13 cellular contexts compared by ENCODE assay signal in the genomic region with DNA sequence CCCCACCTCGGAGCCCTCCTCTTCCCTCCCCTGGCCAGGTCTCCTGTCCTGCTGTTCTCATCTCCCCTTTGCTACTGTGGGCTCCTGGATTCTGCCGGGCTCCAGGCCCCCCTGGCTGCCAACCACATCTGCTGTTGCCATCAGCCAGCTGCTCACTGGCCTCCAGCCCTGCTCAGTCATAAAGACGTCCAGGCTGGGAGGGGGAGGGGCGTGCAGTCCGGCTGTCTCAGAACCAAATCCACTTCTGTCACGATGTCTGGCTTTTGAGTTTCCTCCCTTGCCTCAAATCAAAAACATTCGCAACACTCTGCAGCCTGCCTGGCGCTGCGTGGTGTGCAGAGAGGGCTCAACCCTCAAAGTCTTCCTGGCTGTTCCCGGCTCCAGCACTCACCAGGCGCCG. TPM values are rescaled to one million over a fixed set of nuclear protein-coding genes. Genes with fewer than 3 reads are reported as not detected.
DNase-seq lines count a peak whose midpoint lies in the region; ATAC-seq and TF ChIP-seq lines count a peak whose summit lies in the region.
"Had no signal": no experiment of that assay in that cellular context is flagged by ENCODE, and none has a peak within 500 bp of the region (broad histone marks: within the 10 kb centered on the region; RNA-seq: fewer than 3 reads in every experiment).

No MANE protein-coding gene starts in this region.

- no peaks in the 10 kb centered on the region for H3K9me3 Mint-ChIP-seq in CD4-positive, alpha-beta memory T cell
- H3K9me3 Mint-ChIP-seq in Caco-2 (ENCODE audit: unreplicated experiment), result no peaks in the 10 kb centered on the region
- H3K9me3 Mint-ChIP-seq: activated naive CD8-positive, alpha-beta T cell treated with anti-CD3 and anti-CD28 coated beads, Interleukin-2, amount 50 U/mL, for 24 hours had no signal

- H3K4me3 Mint-ChIP-seq in CD4-positive, alpha-beta memory T cell, result no peak overlapping the region
- no peak overlapping the region for H3K4me3 Mint-ChIP-seq in Caco-2 (ENCODE audit: unreplicated experiment)
- H3K4me3 Mint-ChIP-seq: activated naive CD8-positive, alpha-beta T cell treated with anti-CD3 and anti-CD28 coated beads, Interleukin-2, amount 50 U/mL, for 24 hours had no signal

- intact Hi-C loops in Right ventricle myocardium inferior (cut with DNase I), result loop anchor here (2.0 to 10.0 kb wide), 4 partner anchors 88 to 264 kb away; a partner anchor contains a TSS
- intact Hi-C loops in psoas muscle (cut with DNase I), result loop anchor here (10.0 kb wide), 1 partner anchor 154 kb away; no protein-coding TSS in a partner anchor
- intact Hi-C loops in CD4-positive, alpha-beta memory T cell (cut with micrococcal nuclease), result no loop called here
- intact Hi-C loops in Caco-2 (cut with micrococcal nuclease; ENCODE audit: unreplicated experiment), result loop anchor here (10.0 kb wide), 2 partner anchors 84 to 86 kb away; no protein-coding TSS in a partner anchor

- CTCF ChIA-PET in CD4-positive, alpha-beta memory T cell (lab: Charles Lee; ENCODE audit: partially characterized antibody), result no interaction called here
- CTCF ChIA-PET in Caco-2 (lab: Charles Lee), result no interaction called here

- no peaks in the 10 kb centered on the region for H3K27me3 Mint-ChIP-seq in CD4-positive, alpha-beta memory T cell
- H3K27me3 Mint-ChIP-seq in Caco-2 (ENCODE audit: insufficient read depth, unreplicated experiment), result no peaks in the 10 kb centered on the region
- H3K27me3 Mint-ChIP-seq: activated naive CD8-positive, alpha-beta T cell treated with anti-CD3 and anti-CD28 coated beads, Interleukin-2, amount 50 U/mL, for 24 hours had no signal

- H3K4me3 ChIP-seq in psoas muscle (peak overlapping the region; percentile 46), Caco-2 (ENCODE audit: low read depth, low read length) (no peak overlapping the region)
- no peak overlapping the region for H3K4me3 ChIP-seq in CD4-positive, alpha-beta memory T cell (ENCODE audit: low read length in 2 of 2)

- H3K36me3 Mint-ChIP-seq in CD4-positive, alpha-beta memory T cell, result peaks cover 15 to 30% of the 10 kb centered on the region in 2 donors
- peaks cover 42% of the 10 kb centered on the region for H3K36me3 Mint-ChIP-seq in Caco-2 (ENCODE audit: insufficient read depth, unreplicated experiment)

- H3K36me3 ChIP-seq in psoas muscle (ENCODE audit: insufficient read depth in 1 of 2, low read depth in 1 of 2), result peaks cover 0 to 3% of the 10 kb centered on the region in 2 donors
- H3K36me3 ChIP-seq in CD4-positive, alpha-beta memory T cell (ENCODE audit: insufficient read depth, low read length), result no peaks in the 10 kb centered on the region
- peaks cover 1% of the 10 kb centered on the region for H3K36me3 ChIP-seq in Caco-2 (ENCODE audit: control insufficient read depth, insufficient read depth, low read length)

- H3K9me3 ChIP-seq in psoas muscle, result no peaks in the 10 kb centered on the region
- H3K9me3 ChIP-seq in CD4-positive, alpha-beta memory T cell (ENCODE audit: control insufficient read depth in 1 of 2, low read length in 2 of 2), result no peaks in the 10 kb centered on the region
- no peaks in the 10 kb centered on the region for H3K9me3 ChIP-seq in Caco-2

- no peaks in the 10 kb centered on the region for H3K4me1 Mint-ChIP-seq in CD4-positive, alpha-beta memory T cell
- peaks cover 21% of the 10 kb centered on the region for H3K4me1 Mint-ChIP-seq in Caco-2 (ENCODE audit: low read depth, unreplicated experiment)
- H3K4me1 Mint-ChIP-seq: activated naive CD8-positive, alpha-beta T cell treated with anti-CD3 and anti-CD28 coated beads, Interleukin-2, amount 50 U/mL, for 24 hours had no signal

- ATAC-seq in Right ventricle myocardium inferior (peak; percentile 43), psoas muscle (peak; percentile 76 to 93 (median 82)), HG02885 (IDR thresholded peaks at IDR 0.05; ENCODE audit: poor library complexity, unreplicated experiment) (no peak)
- ATAC-seq: activated naive CD8-positive, alpha-beta T cell treated with anti-CD3 and anti-CD28 coated beads, Interleukin-2, amount 50 U/mL, for 24 hours; HepG2; PC-3 had no signal

- H3K27ac ChIP-seq in psoas muscle, result peak overlapping the region; percentile 23
- no peak overlapping the region for H3K27ac ChIP-seq in CD4-positive, alpha-beta memory T cell (ENCODE audit: low read depth, low read length)
- H3K27ac ChIP-seq: C4-2B, parathyroid adenoma had no signal

- POLR2A ChIA-PET in CD4-positive, alpha-beta memory T cell (lab: Charles Lee; ENCODE audit: partially characterized antibody), result no interaction called here
- POLR2A ChIA-PET in Caco-2 (lab: Charles Lee), result no interaction called here

- H3K27ac Mint-ChIP-seq in CD4-positive, alpha-beta memory T cell, result no peak overlapping the region
- no peak overlapping the region for H3K27ac Mint-ChIP-seq in Caco-2 (ENCODE audit: unreplicated experiment)
- H3K27ac Mint-ChIP-seq: activated naive CD8-positive, alpha-beta T cell treated with anti-CD3 and anti-CD28 coated beads, Interleukin-2, amount 50 U/mL, for 24 hours had no signal

- BruUV-seq in Caco-2 (replicated peaks; lab: Mats Ljungman, UMichigan), result no TSS peak

- TF ChIP-seq CTCF in psoas muscle (IDR thresholded peaks at IDR 0.05) (no peak), Caco-2 (IDR thresholded peaks at IDR 0.05; ENCODE audit: insufficient read depth in 1 of 2, low read depth in 1 of 2, low read length in 1 of 2, severe bottlenecking in 1 of 2, unreplicated experiment in 1 of 2) (no peak)

- H3K27me3 ChIP-seq in psoas muscle (ENCODE audit: insufficient read depth in 3 of 3, low read length in 2 of 3), result no peaks in the 10 kb centered on the region
- H3K27me3 ChIP-seq in CD4-positive, alpha-beta memory T cell (ENCODE audit: insufficient read depth, low read length), result no peaks in the 10 kb centered on the region
- H3K27me3 ChIP-seq in Caco-2 (replicated peaks; ENCODE audit: control insufficient read depth, insufficient read depth, low read length), result no peaks in the 10 kb centered on the region

- peak; percentile 36 for DNase-seq in DMS79 (lab: John Stamatoyannopoulos, UW)
- DNase-seq in SK-N-DZ (ENCODE audit: low spot score), result peak; percentile 86
- DNase-seq in Right ventricle myocardium inferior (ENCODE audit: missing footprints), result peak; percentile 80
- DNase-seq in psoas muscle, result peak; percentile 66 to 84
- DNase-seq in CD4-positive, alpha-beta memory T cell, result no peak
- DNase-seq in activated CD8-positive, alpha-beta memory T cell treated with anti-CD3 and anti-CD28 coated beads for 24 hours, result no peak
- no peak for DNase-seq in Caco-2
- DNase-seq: activated naive CD8-positive, alpha-beta T cell treated with anti-CD3 and anti-CD28 coated beads, Interleukin-2, amount 50 U/mL, for 24 hours; PC-3 had no signal

- peaks cover 21% of the 10 kb centered on the region for H3K4me1 ChIP-seq in psoas muscle
- no peaks in the 10 kb centered on the region for H3K4me1 ChIP-seq in CD4-positive, alpha-beta memory T cell (ENCODE audit: insufficient read depth, low read length)
- H3K4me1 ChIP-seq in Caco-2, result 0 out of 2 replicates have a peak, but pooled peaks cover 5% of the 10 kb centered on the region
- H3K4me1 ChIP-seq: parathyroid adenoma had no signal

- WGBS in psoas muscle, 3 donors, result 8 to 13% (median 12%) methylated on average over 12 of the region's 12 CpGs

RNA-seq across cellular contexts. Expression of a gene that starts 7.1 kb away (rescaled TPM):
- 5.2 and 7.1 TPM in 2 replicates for polyA plus RNA-seq in SK-N-DZ (2014; cell fraction: cytosol; rRNA removed)
- 6.7 and 6.9 TPM in 2 replicates for polyA plus RNA-seq in SK-N-DZ (2014; cell fraction: nucleus; rRNA removed)
- total RNA-seq in Right ventricle myocardium inferior (3.7 TPM), psoas muscle (1 to 10 TPM in 1 of 4 donors, under 1 TPM in 2, not detected in 1; 0.26 to 1.8 (median 0.40) TPM), Caco-2 (2022) (19.6 and 23.3 TPM in 2 replicates)
- under 1 TPM; 0.08 to 0.40 (median 0.09) TPM for polyA plus RNA-seq in psoas muscle
- total RNA-seq in CD4-positive, alpha-beta memory T cell, result not detected
- polyA plus RNA-seq in CD4-positive, alpha-beta memory T cell, result under 1 TPM in 1 of 2 donors, not detected in 1; 0.10 TPM

Comparison
In these comparisons a context has a peak if more than half of its experiments do, and no peak if none do; other contexts are left out.
1. DNase-seq: peak in DMS79 (single experiment), SK-N-DZ (single experiment), Right ventricle myocardium inferior (single experiment) and psoas muscle (2 of 2); none in CD4-positive, alpha-beta memory T cell (0 of 5), activated CD8-positive, alpha-beta memory T cell treated with anti-CD3 and anti-CD28 coated beads for 24 hours (single experiment) and Caco-2 (0 of 2).